In the genomic region with DNA sequence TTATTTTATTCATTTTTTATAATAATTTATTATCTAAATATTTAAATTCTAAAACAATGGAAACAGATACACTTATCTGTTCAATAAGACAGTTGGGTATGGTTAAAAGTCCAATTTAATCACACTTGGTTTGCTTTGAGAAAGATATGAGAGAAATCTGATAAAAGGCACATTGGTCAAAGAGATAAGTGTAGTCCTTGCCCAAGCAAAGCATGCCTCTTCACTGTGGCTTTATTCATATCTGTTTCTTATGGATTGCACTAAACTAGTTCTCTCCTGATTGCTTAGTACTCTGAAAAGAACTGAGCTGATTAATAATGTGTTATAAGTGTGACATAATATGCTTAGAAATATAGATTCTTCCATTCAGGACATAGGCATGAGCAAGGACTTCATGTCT, we compare ENCODE assay signal across 1 cellular context.
TF ChIP-seq lines count a peak whose summit lies in the region.

No MANE protein-coding gene starts in this region.

TF ChIP-seq in K562, 482 proteins besides CTCF, POLR2A, EP300 and RAD21:
- no peak for TF ChIP-seq ZNF408 (CRISPR knock-in tag; IDR thresholded peaks at IDR 0.05; ENCODE audit: low read depth)
- TF ChIP-seq, protein P1, sequence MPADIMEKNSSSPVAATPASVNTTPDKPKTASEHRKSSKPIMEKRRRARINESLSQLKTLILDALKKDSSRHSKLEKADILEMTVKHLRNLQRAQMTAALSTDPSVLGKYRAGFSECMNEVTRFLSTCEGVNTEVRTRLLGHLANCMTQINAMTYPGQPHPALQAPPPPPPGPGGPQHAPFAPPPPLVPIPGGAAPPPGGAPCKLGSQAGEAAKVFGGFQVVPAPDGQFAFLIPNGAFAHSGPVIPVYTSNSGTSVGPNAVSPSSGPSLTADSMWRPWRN (IDR thresholded peaks at IDR 0.05; ENCODE audit: low read depth), result peak; percentile 32; the same call in 1 of the 2 replicates
- TF ChIP-seq STAT5A (IDR thresholded peaks at IDR 0.05; ENCODE audit: borderline replicate concordance, low read length), result no peak
- TF ChIP-seq ZNF766 (CRISPR knock-in tag; conservative IDR thresholded peaks at IDR 0.05), result 0 out of 2 replicates have a peak, but pooled peaks have one; percentile 26
- TF ChIP-seq, protein P2, sequence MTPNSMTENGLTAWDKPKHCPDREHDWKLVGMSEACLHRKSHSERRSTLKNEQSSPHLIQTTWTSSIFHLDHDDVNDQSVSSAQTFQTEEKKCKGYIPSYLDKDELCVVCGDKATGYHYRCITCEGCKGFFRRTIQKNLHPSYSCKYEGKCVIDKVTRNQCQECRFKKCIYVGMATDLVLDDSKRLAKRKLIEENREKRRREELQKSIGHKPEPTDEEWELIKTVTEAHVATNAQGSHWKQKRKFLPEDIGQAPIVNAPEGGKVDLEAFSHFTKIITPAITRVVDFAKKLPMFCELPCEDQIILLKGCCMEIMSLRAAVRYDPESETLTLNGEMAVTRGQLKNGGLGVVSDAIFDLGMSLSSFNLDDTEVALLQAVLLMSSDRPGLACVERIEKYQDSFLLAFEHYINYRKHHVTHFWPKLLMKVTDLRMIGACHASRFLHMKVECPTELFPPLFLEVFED (CRISPR knock-in tag; conservative IDR thresholded peaks at IDR 0.05), result no peak
- TF ChIP-seq NCOR1 (IDR thresholded peaks at IDR 0.05), result peak; percentile 24; the same call in 1 of the 2 replicates
- TF ChIP-seq ZFP36 (IDR thresholded peaks at IDR 0.05; ENCODE audit: low read depth, low read length, partially characterized antibody), result no peak
- TF ChIP-seq PML (IDR thresholded peaks at IDR 0.05; ENCODE audit: low read length), result peak; percentile 27; the same call in 1 of the 2 replicates
- TF ChIP-seq JUNB (CRISPR knock-in tag; conservative IDR thresholded peaks at IDR 0.05), result no peak
- no peak for TF ChIP-seq PTBP1 (IDR thresholded peaks at IDR 0.05; ENCODE audit: low read depth, low read length)
- TF ChIP-seq, protein P3, sequence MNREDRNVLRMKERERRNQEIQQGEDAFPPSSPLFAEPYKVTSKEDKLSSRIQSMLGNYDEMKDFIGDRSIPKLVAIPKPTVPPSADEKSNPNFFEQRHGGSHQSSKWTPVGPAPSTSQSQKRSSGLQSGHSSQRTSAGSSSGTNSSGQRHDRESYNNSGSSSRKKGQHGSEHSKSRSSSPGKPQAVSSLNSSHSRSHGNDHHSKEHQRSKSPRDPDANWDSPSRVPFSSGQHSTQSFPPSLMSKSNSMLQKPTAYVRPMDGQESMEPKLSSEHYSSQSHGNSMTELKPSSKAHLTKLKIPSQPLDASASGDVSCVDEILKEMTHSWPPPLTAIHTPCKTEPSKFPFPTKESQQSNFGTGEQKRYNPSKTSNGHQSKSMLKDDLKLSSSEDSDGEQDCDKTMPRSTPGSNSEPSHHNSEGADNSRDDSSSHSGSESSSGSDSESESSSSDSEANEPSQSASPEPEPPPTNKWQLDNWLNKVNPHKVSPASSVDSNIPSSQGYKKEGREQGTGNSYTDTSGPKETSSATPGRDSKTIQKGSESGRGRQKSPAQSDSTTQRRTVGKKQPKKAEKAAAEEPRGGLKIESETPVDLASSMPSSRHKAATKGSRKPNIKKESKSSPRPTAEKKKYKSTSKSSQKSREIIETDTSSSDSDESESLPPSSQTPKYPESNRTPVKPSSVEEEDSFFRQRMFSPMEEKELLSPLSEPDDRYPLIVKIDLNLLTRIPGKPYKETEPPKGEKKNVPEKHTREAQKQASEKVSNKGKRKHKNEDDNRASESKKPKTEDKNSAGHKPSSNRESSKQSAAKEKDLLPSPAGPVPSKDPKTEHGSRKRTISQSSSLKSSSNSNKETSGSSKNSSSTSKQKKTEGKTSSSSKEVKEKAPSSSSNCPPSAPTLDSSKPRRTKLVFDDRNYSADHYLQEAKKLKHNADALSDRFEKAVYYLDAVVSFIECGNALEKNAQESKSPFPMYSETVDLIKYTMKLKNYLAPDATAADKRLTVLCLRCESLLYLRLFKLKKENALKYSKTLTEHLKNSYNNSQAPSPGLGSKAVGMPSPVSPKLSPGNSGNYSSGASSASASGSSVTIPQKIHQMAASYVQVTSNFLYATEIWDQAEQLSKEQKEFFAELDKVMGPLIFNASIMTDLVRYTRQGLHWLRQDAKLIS (CRISPR knock-in tag; IDR thresholded peaks at IDR 0.05), result no peak
- no peak for TF ChIP-seq FOXA1 (IDR thresholded peaks at IDR 0.05; ENCODE audit: borderline replicate concordance)
- TF ChIP-seq SP1 (CRISPR knock-in tag; IDR thresholded peaks at IDR 0.05), result no peak
- peak; percentile 71; the same call in 1 of the 2 replicates for TF ChIP-seq SOX6 (IDR thresholded peaks at IDR 0.05)
- peak; percentile 15 for TF ChIP-seq CCNT2 (IDR thresholded peaks at IDR 0.05; ENCODE audit: borderline replicate concordance, extremely low read depth, insufficient read length, low read depth, low read length)
- 0 out of 2 replicates have a peak, but pooled peaks have one; percentile 27 for TF ChIP-seq KLF16 (IDR thresholded peaks at IDR 0.05)
- no peak for TF ChIP-seq ZNF41 (CRISPR knock-in tag; conservative IDR thresholded peaks at IDR 0.05)
- no peak for TF ChIP-seq COPS2 (conservative IDR thresholded peaks at IDR 0.05)
- TF ChIP-seq ZNF121 (CRISPR knock-in tag; conservative IDR thresholded peaks at IDR 0.05), result no peak
- TF ChIP-seq RCOR1 (IDR thresholded peaks at IDR 0.05; ENCODE audit: borderline replicate concordance in 1 of 2, low read depth in 2 of 2, low read length in 2 of 2), result peak in 1 of 2 experiments; percentile 60; a peak in 1 of 4 replicates
- no peak for TF ChIP-seq ARID2 (IDR thresholded peaks at IDR 0.05)
- TF ChIP-seq, protein P4, sequence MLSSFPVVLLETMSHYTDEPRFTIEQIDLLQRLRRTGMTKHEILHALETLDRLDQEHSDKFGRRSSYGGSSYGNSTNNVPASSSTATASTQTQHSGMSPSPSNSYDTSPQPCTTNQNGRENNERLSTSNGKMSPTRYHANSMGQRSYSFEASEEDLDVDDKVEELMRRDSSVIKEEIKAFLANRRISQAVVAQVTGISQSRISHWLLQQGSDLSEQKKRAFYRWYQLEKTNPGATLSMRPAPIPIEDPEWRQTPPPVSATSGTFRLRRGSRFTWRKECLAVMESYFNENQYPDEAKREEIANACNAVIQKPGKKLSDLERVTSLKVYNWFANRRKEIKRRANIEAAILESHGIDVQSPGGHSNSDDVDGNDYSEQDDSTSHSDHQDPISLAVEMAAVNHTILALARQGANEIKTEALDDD (IDR thresholded peaks at IDR 0.05), result peak; percentile 76
- peak; percentile 31; the same call in 1 of the 2 replicates for TF ChIP-seq SMARCE1 (IDR thresholded peaks at IDR 0.05)
- peak in 1 of 2 experiments; percentile 17; a peak in 1 of 4 replicates for TF ChIP-seq TRIM24 (IDR thresholded peaks at IDR 0.05)
- TF ChIP-seq TAL1 (IDR thresholded peaks at IDR 0.05), result peak; percentile 58
- TF ChIP-seq, protein P5, sequence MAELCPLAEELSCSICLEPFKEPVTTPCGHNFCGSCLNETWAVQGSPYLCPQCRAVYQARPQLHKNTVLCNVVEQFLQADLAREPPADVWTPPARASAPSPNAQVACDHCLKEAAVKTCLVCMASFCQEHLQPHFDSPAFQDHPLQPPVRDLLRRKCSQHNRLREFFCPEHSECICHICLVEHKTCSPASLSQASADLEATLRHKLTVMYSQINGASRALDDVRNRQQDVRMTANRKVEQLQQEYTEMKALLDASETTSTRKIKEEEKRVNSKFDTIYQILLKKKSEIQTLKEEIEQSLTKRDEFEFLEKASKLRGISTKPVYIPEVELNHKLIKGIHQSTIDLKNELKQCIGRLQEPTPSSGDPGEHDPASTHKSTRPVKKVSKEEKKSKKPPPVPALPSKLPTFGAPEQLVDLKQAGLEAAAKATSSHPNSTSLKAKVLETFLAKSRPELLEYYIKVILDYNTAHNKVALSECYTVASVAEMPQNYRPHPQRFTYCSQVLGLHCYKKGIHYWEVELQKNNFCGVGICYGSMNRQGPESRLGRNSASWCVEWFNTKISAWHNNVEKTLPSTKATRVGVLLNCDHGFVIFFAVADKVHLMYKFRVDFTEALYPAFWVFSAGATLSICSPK (IDR thresholded peaks at IDR 0.05; ENCODE audit: borderline replicate concordance), result no peak
- TF ChIP-seq, protein P6, sequence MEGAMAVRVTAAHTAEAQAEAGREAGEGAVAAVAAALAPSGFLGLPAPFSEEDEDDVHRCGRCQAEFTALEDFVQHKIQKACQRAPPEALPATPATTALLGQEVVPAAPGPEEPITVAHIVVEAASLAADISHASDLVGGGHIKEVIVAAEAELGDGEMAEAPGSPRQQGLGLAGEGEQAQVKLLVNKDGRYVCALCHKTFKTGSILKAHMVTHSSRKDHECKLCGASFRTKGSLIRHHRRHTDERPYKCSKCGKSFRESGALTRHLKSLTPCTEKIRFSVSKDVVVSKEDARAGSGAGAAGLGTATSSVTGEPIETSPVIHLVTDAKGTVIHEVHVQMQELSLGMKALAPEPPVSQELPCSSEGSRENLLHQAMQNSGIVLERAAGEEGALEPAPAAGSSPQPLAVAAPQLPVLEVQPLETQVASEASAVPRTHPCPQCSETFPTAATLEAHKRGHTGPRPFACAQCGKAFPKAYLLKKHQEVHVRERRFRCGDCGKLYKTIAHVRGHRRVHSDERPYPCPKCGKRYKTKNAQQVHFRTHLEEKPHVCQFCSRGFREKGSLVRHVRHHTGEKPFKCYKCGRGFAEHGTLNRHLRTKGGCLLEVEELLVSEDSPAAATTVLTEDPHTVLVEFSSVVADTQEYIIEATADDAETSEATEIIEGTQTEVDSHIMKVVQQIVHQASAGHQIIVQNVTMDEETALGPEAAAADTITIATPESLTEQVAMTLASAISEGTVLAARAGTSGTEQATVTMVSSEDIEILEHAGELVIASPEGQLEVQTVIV (CRISPR knock-in tag; IDR thresholded peaks at IDR 0.05; ENCODE audit: borderline replicate concordance), result no peak
- peak; percentile 58 for TF ChIP-seq ARID1B (IDR thresholded peaks at IDR 0.05)
- 0 out of 2 replicates have a peak, but pooled peaks have one; percentile 21 for TF ChIP-seq SMARCA4 (IDR thresholded peaks at IDR 0.05)
- peak; percentile 20; the same call in 1 of the 2 replicates for TF ChIP-seq CBFA2T2 (conservative IDR thresholded peaks at IDR 0.05)
- no peak for TF ChIP-seq DPF2 (IDR thresholded peaks at IDR 0.05)
- peak; percentile 32; the same call in 1 of the 2 replicates for TF ChIP-seq ADNP (tag; IDR thresholded peaks at IDR 0.05)
- TF ChIP-seq ZNF76 (CRISPR knock-in tag; IDR thresholded peaks at IDR 0.05; ENCODE audit: borderline replicate concordance), result no peak
- TF ChIP-seq CBFA2T3 (IDR thresholded peaks at IDR 0.05), result peak; percentile 54; the same call in 1 of the 2 replicates
- TF ChIP-seq, protein P7, sequence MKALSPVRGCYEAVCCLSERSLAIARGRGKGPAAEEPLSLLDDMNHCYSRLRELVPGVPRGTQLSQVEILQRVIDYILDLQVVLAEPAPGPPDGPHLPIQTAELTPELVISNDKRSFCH (CRISPR knock-in tag; IDR thresholded peaks at IDR 0.05), result no peak
- TF ChIP-seq, protein P7 (tag; IDR thresholded peaks at IDR 0.05), result no peak
- peak; percentile 71 for TF ChIP-seq TEAD4 (IDR thresholded peaks at IDR 0.05; ENCODE audit: low read length)
- no peak for TF ChIP-seq TEAD4 (CRISPR knock-in tag; IDR thresholded peaks at IDR 0.05; ENCODE audit: borderline replicate concordance)
- no peak for TF ChIP-seq FOXM1 (IDR thresholded peaks at IDR 0.05; ENCODE audit: low read depth)
- TF ChIP-seq FOXM1 (CRISPR knock-in tag; IDR thresholded peaks at IDR 0.05; ENCODE audit: low read depth), result no peak
- TF ChIP-seq KAT8 (IDR thresholded peaks at IDR 0.05; ENCODE audit: low read depth), result no peak
TF ChIP-seq in K562: peak in this region for 18.
